ENCODE assay signal across 19 cellular contexts in the genomic region with DNA sequence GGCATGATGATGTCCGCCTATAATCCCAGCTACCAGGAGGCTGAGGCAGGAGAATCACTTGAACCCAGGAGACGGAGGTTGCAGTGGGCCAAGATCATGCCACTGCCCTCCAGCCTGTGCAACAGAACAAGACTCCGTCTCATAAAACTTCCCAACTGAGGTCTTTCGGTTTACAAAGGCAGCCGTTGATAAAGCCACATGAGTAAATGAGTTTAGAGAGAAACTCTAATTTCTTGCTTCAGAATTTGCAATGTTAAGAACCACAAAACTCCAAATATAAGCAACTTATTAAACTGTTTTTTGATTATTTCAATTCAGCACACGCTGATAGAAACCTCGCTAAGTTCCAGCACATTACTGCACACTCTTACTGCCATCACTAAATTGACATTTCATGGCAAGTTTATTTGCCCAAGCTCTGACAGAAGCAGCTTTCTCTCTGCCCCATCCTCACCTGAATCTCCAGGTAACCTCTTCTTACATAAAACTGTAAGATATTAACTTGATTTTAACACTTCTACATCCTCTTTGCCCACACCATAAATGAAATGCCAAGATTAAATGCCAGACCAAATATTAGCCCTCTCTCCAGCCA.
"Had no signal": no experiment of that assay in that cellular context is flagged by ENCODE, and none has a peak within 500 bp of the region (broad histone marks: within the 10 kb centered on the region; RNA-seq: fewer than 3 reads in every experiment).

No MANE protein-coding gene starts in this region.

- DNase-seq: activated CD4-positive, alpha-beta T cell treated with anti-CD3 and anti-CD28 coated beads, Interleukin-2, amount 50 U/mL, for 1 hour; activated CD8-positive, alpha-beta memory T cell treated with anti-CD3 and anti-CD28 coated beads, Interleukin-2, amount 50 U/mL, for 4 hours; activated effector memory CD4-positive, alpha-beta T cell treated with Interleukin-2 at 50 U/mL for 16 hours; activated naive CD4-positive, alpha-beta T cell treated with anti-CD3 and anti-CD28 coated beads, Interleukin-2, amount 10 ng/mL, durations not matched to agents 7 days and 5 days; activated naive CD8-positive, alpha-beta T cell treated with anti-CD3 and anti-CD28 coated beads, Interleukin-2, amount 50 U/mL, for 24 hours; activated T-cell treated with anti-CD3 and anti-CD28 coated beads, Interleukin-2, amount 50 U/mL, for 4 hours; aorta; dermis blood vessel endothelial cell; effector memory CD8-positive, alpha-beta T cell; glutamatergic neuron; islet precursor cell; left lung; mammary epithelial cell; stimulated activated CD4-positive, alpha-beta T cell treated with anti-CD3 and anti-CD28 coated beads, Interleukin-4, amount 100 ng/mL, for 4 hours; stimulated activated naive B cell treated with anti-CD40 and anti-IgM and Interleukin-4, amounts not matched to agents 10 μg/mL and 1 μg/mL and 100 μg/mL, for 72 hours had no signal

- H3K27me3 Mint-ChIP-seq: activated naive CD8-positive, alpha-beta T cell treated with anti-CD3 and anti-CD28 coated beads, Interleukin-2, amount 50 U/mL, for 24 hours; effector memory CD8-positive, alpha-beta T cell; stimulated activated naive B cell treated with anti-CD40 and anti-IgM and Interleukin-4, amounts not matched to agents 10 μg/mL and 1 μg/mL and 100 μg/mL, for 72 hours had no signal

- H3K9me3 Mint-ChIP-seq: activated naive CD8-positive, alpha-beta T cell treated with anti-CD3 and anti-CD28 coated beads, Interleukin-2, amount 50 U/mL, for 24 hours; activated T-cell treated with anti-CD3 and anti-CD28 coated beads, Interleukin-2, amount 50 U/mL, for 4 hours; effector memory CD8-positive, alpha-beta T cell; stimulated activated naive B cell treated with anti-CD40 and anti-IgM and Interleukin-4, amounts not matched to agents 10 μg/mL and 1 μg/mL and 100 μg/mL, for 72 hours; T-helper 1 cell treated with Interleukin-12 subunit alpha and Interleukin-12 subunit beta and Interleukin-4 antibody, amounts not matched to agents 30 μg/mL and 1 μg/mL, for 36 hours had no signal

- H3K27ac ChIP-seq: left lung, tibial nerve, vagina had no signal

- H3K4me3 Mint-ChIP-seq: activated naive CD4-positive, alpha-beta T cell treated with anti-CD3 and anti-CD28 coated beads, Interleukin-2, amount 10 ng/mL, durations not matched to agents 7 days and 5 days; activated naive CD8-positive, alpha-beta T cell treated with anti-CD3 and anti-CD28 coated beads, Interleukin-2, amount 50 U/mL, for 24 hours; activated T-cell treated with anti-CD3 and anti-CD28 coated beads, Interleukin-2, amount 50 U/mL, for 4 hours; effector memory CD8-positive, alpha-beta T cell; stimulated activated naive B cell treated with anti-CD40 and anti-IgM and Interleukin-4, amounts not matched to agents 10 μg/mL and 1 μg/mL and 100 μg/mL, for 72 hours; T-helper 1 cell treated with Interleukin-12 subunit alpha and Interleukin-12 subunit beta and Interleukin-4 antibody, amounts not matched to agents 30 μg/mL and 1 μg/mL, for 36 hours had no signal

- H3K36me3 Mint-ChIP-seq: activated naive CD4-positive, alpha-beta T cell treated with anti-CD3 and anti-CD28 coated beads, Interleukin-2, amount 10 ng/mL, durations not matched to agents 7 days and 5 days; stimulated activated naive B cell treated with anti-CD40 and anti-IgM and Interleukin-4, amounts not matched to agents 10 μg/mL and 1 μg/mL and 100 μg/mL, for 72 hours had no signal

- H3K4me1 Mint-ChIP-seq: activated naive CD4-positive, alpha-beta T cell treated with anti-CD3 and anti-CD28 coated beads, Interleukin-2, amount 10 ng/mL, durations not matched to agents 7 days and 5 days; activated naive CD8-positive, alpha-beta T cell treated with anti-CD3 and anti-CD28 coated beads, Interleukin-2, amount 50 U/mL, for 24 hours had no signal

- ATAC-seq: activated CD4-positive, CD25-positive, alpha-beta regulatory T cell treated with anti-CD3 and anti-CD28 coated beads, Interleukin-2, amount 50 U/mL, for 24 hours; activated naive CD8-positive, alpha-beta T cell treated with anti-CD3 and anti-CD28 coated beads, Interleukin-2, amount 50 U/mL, for 24 hours; activated T-cell treated with anti-CD3 and anti-CD28 coated beads, Interleukin-2, amount 50 U/mL, for 4 hours; effector memory CD8-positive, alpha-beta T cell; left lung; stimulated activated naive B cell treated with anti-CD40 and anti-IgM and Interleukin-4, amounts not matched to agents 10 μg/mL and 1 μg/mL and 100 μg/mL, for 72 hours had no signal

- H3K27ac Mint-ChIP-seq: activated naive CD4-positive, alpha-beta T cell treated with anti-CD3 and anti-CD28 coated beads, Interleukin-2, amount 10 ng/mL, durations not matched to agents 7 days and 5 days; activated naive CD8-positive, alpha-beta T cell treated with anti-CD3 and anti-CD28 coated beads, Interleukin-2, amount 50 U/mL, for 24 hours; effector memory CD8-positive, alpha-beta T cell; stimulated activated naive B cell treated with anti-CD40 and anti-IgM and Interleukin-4, amounts not matched to agents 10 μg/mL and 1 μg/mL and 100 μg/mL, for 72 hours; T-helper 1 cell treated with Interleukin-12 subunit alpha and Interleukin-12 subunit beta and Interleukin-4 antibody, amounts not matched to agents 30 μg/mL and 1 μg/mL, for 36 hours had no signal
